ENCODE assay signal across 21 cellular contexts in the genomic region with DNA sequence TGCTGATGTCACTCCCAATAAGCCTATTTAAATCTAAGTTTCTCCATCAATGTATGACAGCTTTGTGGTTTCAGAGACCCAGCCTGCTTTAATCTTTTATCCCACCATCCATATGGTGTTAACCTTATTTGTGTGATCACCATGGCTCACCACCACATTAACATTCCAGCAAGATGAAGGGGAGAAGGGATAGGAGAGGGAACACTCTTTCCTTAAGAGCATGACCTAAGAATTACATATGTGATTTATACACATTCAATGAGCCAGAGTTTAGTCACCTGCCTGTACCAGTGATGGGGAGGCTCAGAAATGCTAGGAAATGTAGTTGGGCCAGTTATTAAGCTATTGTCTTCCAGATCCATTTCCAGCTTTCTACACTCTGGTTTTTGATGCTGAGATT.
"Had no signal": no experiment of that assay in that cellular context is flagged by ENCODE, and none has a peak within 500 bp of the region (broad histone marks: within the 10 kb centered on the region; RNA-seq: fewer than 3 reads in every experiment).

No MANE protein-coding gene starts in this region.

- H3K4me1 ChIP-seq: esophagus squamous epithelium, left lung, spleen, upper lobe of left lung had no signal

- H3K27ac ChIP-seq: brain microvascular endothelial cell, coronary artery, esophagus squamous epithelium, left lung, spleen, thoracic aorta, upper lobe of left lung had no signal

- H3K27me3 ChIP-seq: brain microvascular endothelial cell, esophagus squamous epithelium, left lung, spleen, upper lobe of left lung had no signal

- DNase-seq: activated CD4-positive, alpha-beta T cell treated with anti-CD3 and anti-CD28 coated beads, Interleukin-2, amount 10 ng/mL, durations not matched to agents 24 days and 14 days; activated CD8-positive, alpha-beta T cell treated with anti-CD3 and anti-CD28 coated beads for 36 hours; activated naive CD4-positive, alpha-beta T cell treated with anti-CD3 and anti-CD28 coated beads for 36 hours; activated T-cell treated with anti-CD3 and anti-CD28 coated beads, Interleukin-2, amount 50 U/mL, for 1 hour; brain microvascular endothelial cell; effector CD4-positive, alpha-beta T cell; esophagus squamous epithelium; glutamatergic neuron; hypothalamus; left lung; mammary epithelial cell; midbrain; nephron progenitor cell; nucleus accumbens; retina; spleen; stimulated activated naive B cell treated with anti-CD40 and anti-IgM and Interleukin-4, amounts not matched to agents 10 μg/mL and 1 μg/mL and 100 μg/mL, for 72 hours; T1000; upper lobe of left lung had no signal

- H3K4me3 ChIP-seq: coronary artery, esophagus squamous epithelium, left lung, spleen, thoracic aorta, upper lobe of left lung had no signal

- ATAC-seq: activated CD8-positive, alpha-beta T cell treated with anti-CD3 and anti-CD28 coated beads for 36 hours; left lung; stimulated activated naive B cell treated with anti-CD40 and anti-IgM and Interleukin-4, amounts not matched to agents 10 μg/mL and 1 μg/mL and 100 μg/mL, for 72 hours had no signal

- H3K36me3 ChIP-seq: brain microvascular endothelial cell, esophagus squamous epithelium, left lung, thoracic aorta, upper lobe of left lung had no signal

- H3K9me3 ChIP-seq: esophagus squamous epithelium, left lung, spleen, thoracic aorta, upper lobe of left lung had no signal
